ENCODE assay signal across 1 cellular context in the genomic region with DNA sequence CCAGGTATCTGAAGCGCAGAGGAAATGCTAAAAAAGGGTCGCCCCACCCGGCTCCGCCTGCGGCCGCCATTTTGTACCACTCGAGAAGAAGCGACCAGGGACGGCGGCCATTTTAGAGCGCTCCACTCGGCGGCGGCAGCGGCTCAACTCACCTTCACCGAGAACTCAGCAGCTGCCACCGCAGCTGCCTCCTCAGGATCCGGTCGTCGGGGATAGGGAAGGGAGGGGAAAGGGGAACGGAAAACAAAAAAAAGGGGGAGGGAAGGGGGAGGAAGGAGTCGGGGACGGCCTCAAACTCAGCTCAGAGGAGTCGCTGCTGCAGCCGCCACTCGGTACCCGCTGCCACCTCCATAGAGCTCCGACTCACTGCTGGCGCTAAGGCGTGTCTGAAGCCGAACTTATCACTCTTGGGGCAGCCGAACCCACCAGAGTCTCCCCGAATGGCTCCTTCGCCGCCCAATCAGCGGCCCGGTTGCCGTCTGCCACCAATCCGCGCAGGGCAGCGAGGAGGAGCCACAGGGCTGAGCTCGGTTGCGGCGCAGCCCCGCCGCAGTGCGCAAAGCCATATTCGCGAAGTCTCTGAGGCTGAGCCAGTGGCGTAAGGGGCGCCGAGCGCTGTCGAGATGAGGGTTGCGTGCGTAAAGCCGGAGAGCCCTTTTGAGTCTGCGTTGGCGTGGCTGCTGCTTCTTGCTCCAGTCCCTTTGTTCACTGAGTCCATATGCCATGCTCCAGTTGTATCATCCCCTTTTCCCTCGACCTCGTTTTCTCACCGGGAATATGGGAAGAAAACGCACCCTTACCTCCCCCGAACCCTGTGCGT.
TF ChIP-seq lines count a peak whose summit lies in the region.

A gene (minus strand): TSS at position 374 of the 820 bp plus-strand sequence.

TF ChIP-seq in WTC11, 78 proteins besides CTCF, POLR2A, EP300 and RAD21 (continued from another document):
- TF ChIP-seq, protein P1, sequence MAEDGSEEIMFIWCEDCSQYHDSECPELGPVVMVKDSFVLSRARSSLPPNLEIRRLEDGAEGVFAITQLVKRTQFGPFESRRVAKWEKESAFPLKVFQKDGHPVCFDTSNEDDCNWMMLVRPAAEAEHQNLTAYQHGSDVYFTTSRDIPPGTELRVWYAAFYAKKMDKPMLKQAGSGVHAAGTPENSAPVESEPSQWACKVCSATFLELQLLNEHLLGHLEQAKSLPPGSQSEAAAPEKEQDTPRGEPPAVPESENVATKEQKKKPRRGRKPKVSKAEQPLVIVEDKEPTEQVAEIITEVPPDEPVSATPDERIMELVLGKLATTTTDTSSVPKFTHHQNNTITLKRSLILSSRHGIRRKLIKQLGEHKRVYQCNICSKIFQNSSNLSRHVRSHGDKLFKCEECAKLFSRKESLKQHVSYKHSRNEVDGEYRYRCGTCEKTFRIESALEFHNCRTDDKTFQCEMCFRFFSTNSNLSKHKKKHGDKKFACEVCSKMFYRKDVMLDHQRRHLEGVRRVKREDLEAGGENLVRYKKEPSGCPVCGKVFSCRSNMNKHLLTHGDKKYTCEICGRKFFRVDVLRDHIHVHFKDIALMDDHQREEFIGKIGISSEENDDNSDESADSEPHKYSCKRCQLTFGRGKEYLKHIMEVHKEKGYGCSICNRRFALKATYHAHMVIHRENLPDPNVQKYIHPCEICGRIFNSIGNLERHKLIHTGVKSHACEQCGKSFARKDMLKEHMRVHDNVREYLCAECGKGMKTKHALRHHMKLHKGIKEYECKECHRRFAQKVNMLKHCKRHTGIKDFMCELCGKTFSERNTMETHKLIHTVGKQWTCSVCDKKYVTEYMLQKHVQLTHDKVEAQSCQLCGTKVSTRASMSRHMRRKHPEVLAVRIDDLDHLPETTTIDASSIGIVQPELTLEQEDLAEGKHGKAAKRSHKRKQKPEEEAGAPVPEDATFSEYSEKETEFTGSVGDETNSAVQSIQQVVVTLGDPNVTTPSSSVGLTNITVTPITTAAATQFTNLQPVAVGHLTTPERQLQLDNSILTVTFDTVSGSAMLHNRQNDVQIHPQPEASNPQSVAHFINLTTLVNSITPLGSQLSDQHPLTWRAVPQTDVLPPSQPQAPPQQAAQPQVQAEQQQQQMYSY (CRISPR knock-in tag; IDR thresholded peaks at IDR 0.05), result peak; percentile 9; the same call in 1 of the 2 replicates
- TF ChIP-seq, protein P2, sequence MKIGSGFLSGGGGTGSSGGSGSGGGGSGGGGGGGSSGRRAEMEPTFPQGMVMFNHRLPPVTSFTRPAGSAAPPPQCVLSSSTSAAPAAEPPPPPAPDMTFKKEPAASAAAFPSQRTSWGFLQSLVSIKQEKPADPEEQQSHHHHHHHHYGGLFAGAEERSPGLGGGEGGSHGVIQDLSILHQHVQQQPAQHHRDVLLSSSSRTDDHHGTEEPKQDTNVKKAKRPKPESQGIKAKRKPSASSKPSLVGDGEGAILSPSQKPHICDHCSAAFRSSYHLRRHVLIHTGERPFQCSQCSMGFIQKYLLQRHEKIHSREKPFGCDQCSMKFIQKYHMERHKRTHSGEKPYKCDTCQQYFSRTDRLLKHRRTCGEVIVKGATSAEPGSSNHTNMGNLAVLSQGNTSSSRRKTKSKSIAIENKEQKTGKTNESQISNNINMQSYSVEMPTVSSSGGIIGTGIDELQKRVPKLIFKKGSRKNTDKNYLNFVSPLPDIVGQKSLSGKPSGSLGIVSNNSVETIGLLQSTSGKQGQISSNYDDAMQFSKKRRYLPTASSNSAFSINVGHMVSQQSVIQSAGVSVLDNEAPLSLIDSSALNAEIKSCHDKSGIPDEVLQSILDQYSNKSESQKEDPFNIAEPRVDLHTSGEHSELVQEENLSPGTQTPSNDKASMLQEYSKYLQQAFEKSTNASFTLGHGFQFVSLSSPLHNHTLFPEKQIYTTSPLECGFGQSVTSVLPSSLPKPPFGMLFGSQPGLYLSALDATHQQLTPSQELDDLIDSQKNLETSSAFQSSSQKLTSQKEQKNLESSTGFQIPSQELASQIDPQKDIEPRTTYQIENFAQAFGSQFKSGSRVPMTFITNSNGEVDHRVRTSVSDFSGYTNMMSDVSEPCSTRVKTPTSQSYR (CRISPR knock-in tag; IDR thresholded peaks at IDR 0.05), result peak; percentile 17; the same call in 1 of the 2 replicates
